Comparison of ENCODE assay signal across 15 cellular contexts in the genomic region with DNA sequence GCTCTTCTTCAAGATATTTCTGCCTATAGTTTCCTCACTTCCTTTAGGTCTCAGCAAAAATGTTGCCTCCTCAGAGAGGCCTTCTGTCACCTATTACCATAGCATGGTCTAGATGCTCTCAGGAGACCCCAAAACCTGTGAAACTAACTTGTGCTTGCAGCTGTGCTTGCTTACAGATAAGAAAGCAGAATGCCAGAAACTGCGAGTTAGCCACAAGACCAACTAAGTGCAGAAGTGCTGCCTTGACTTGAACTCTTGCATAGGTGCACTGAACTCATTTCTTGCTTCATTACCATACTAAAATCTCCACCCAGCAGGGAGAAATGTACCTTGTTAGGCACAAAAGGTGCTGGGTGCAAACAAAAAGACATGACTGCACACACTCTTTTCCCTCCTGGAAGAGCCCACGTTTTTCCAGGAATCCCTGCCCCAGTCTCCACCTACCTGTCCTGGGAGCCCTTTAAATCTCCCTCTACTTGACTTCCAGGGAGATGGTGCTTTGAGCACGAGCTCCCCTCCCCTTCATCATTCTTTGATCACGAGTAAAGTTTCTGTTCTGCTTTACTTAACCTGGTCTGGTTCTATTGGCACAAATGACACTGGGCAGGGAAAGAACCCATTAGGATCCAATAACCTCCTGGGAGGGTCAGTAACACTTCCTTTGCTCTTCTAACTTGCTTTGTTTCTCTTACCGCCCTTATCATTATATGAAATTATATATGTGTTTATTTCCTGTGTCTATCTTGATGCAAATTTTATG.
DNase-seq lines count a peak whose midpoint lies in the region; ATAC-seq and TF ChIP-seq lines count a peak whose summit lies in the region.
"Had no signal": no experiment of that assay in that cellular context is flagged by ENCODE, and none has a peak within 500 bp of the region (broad histone marks: within the 10 kb centered on the region; RNA-seq: fewer than 3 reads in every experiment).

No MANE protein-coding gene starts in this region.

- H2BK15ac ChIP-seq in neuronal stem cell (ENCODE audit: low read length) = no peak overlapping the region

- no peak overlapping the region for H4K91ac ChIP-seq in neuronal stem cell (ENCODE audit: low read depth, low read length, poor library complexity)

- H4K8ac ChIP-seq in neuronal stem cell (ENCODE audit: low read depth, low read length) = no peak overlapping the region

- no peak for TF ChIP-seq CTCF in left ventricle myocardium inferior (IDR thresholded peaks at IDR 0.05; ENCODE audit: borderline replicate concordance)

- H2BK12ac ChIP-seq in neuronal stem cell (ENCODE audit: low read length) = no peak overlapping the region

- no peak overlapping the region for H3K4me3 ChIP-seq in BLaER1 treated with 17β-estradiol and CSF1 and Interleukin-3, amounts not matched to agents 10 nM and 100 nM
- H3K4me3 ChIP-seq in left ventricle myocardium inferior (no peak overlapping the region), neuronal stem cell (ENCODE audit: low read length in 2 of 2) (no peak overlapping the region)
- H3K4me3 ChIP-seq: HAP-1, Peyer's patch, upper lobe of right lung had no signal

- H3K4me2 ChIP-seq in BLaER1 treated with 17β-estradiol and CSF1 and Interleukin-3, amounts not matched to agents 10 nM and 100 nM = peak overlapping the region; percentile 55 to 78 (median 70)
- no peak overlapping the region for H3K4me2 ChIP-seq in neuronal stem cell (ENCODE audit: insufficient read depth, low read length, poor library complexity, severe bottlenecking)

- H3K9ac ChIP-seq in BLaER1 treated with 17β-estradiol and CSF1 and Interleukin-3, amounts not matched to agents 10 nM and 100 nM = no peak overlapping the region
- H3K9ac ChIP-seq in neuronal stem cell (ENCODE audit: low read depth, low read length, poor library complexity) = no peak overlapping the region

- H3K14ac ChIP-seq in neuronal stem cell (ENCODE audit: low read length) = no peak overlapping the region

- H3K79me1 ChIP-seq in neuronal stem cell (ENCODE audit: low read depth, low read length) = no peaks in the 10 kb centered on the region

- H3K27ac ChIP-seq in BLaER1 treated with 17β-estradiol and CSF1 and Interleukin-3, amounts not matched to agents 10 nM and 100 nM = peak overlapping the region in 4 of 11 experiments; percentile 49 to 61 (median 60); a peak in 5 of 22 replicates
- H3K27ac ChIP-seq in left ventricle myocardium inferior (replicated peaks) (no peak overlapping the region), neuronal stem cell (replicated peaks; ENCODE audit: low read length) (no peak overlapping the region)
- H3K27ac ChIP-seq: upper lobe of right lung had no signal

- no peaks in the 10 kb centered on the region for H3K9me3 ChIP-seq in BLaER1 treated with 17β-estradiol and CSF1 and Interleukin-3, amounts not matched to agents 10 nM and 100 nM (replicated peaks in 1 of 11)
- H3K9me3 ChIP-seq in left ventricle myocardium inferior (replicated peaks) (no peaks in the 10 kb centered on the region), neuronal stem cell (replicated peaks in 1 of 2; ENCODE audit: control insufficient read depth in 2 of 2, insufficient read depth in 1 of 2, low read depth in 1 of 2, low read length in 2 of 2) (no peaks in the 10 kb centered on the region)
- H3K9me3 ChIP-seq: HAP-1, Peyer's patch, upper lobe of right lung had no signal

- no peak overlapping the region for H3K23ac ChIP-seq in neuronal stem cell (ENCODE audit: low read depth, low read length, poor library complexity)

- peaks cover 39 to 65% (median 56%) of the 10 kb centered on the region in 10 experiments for H3K4me1 ChIP-seq in BLaER1 treated with 17β-estradiol and CSF1 and Interleukin-3, amounts not matched to agents 10 nM and 100 nM
- H3K4me1 ChIP-seq in left ventricle myocardium inferior (no peaks in the 10 kb centered on the region), neuronal stem cell (ENCODE audit: control insufficient read depth in 2 of 2, insufficient read depth in 1 of 2, low read depth in 1 of 2, low read length in 2 of 2) (no peaks in the 10 kb centered on the region)
- H3K4me1 ChIP-seq: HAP-1, Peyer's patch, upper lobe of right lung had no signal

- peak; percentile 66 for ATAC-seq in GM19351 (IDR thresholded peaks at IDR 0.05; ENCODE audit: unreplicated experiment)
- peak; percentile 80 for ATAC-seq in HG02798 (IDR thresholded peaks at IDR 0.05; ENCODE audit: poor library complexity, unreplicated experiment)
- peak; percentile 46 for ATAC-seq in HG03469 (IDR thresholded peaks at IDR 0.05; ENCODE audit: unreplicated experiment)
- ATAC-seq: activated CD4-positive, CD25-positive, alpha-beta regulatory T cell treated with anti-CD3 and anti-CD28 coated beads, Interleukin-2, amount 50 U/mL, for 24 hours; left ventricle myocardium superior; upper lobe of right lung had no signal

- H4K20me1 ChIP-seq in BLaER1 treated with 17β-estradiol and CSF1 and Interleukin-3, amounts not matched to agents 10 nM and 100 nM = no peaks in the 10 kb centered on the region

- no peaks in the 10 kb centered on the region for H3K36me3 ChIP-seq in BLaER1 treated with 17β-estradiol and CSF1 and Interleukin-3, amounts not matched to agents 10 nM and 100 nM
- H3K36me3 ChIP-seq in left ventricle myocardium inferior (no peaks in the 10 kb centered on the region), neuronal stem cell (replicated peaks in 1 of 2; ENCODE audit: control insufficient read depth in 2 of 2, insufficient read depth in 2 of 2, low read length in 2 of 2) (no peaks in the 10 kb centered on the region)
- H3K36me3 ChIP-seq: HAP-1, Peyer's patch, upper lobe of right lung had no signal

- DNase-seq in HCEC 1CT (no peak), left ventricle myocardium inferior (no peak), neuronal stem cell (ENCODE audit: low spot score) (no peak), SW 1271 (lab: John Stamatoyannopoulos, UW) (no peak)
- DNase-seq: activated effector memory CD4-positive, alpha-beta T cell treated with Interleukin-2 at 50 U/mL for 16 hours; left ventricle myocardium superior; NCI-H1417; upper lobe of right lung had no signal

- no peak overlapping the region for H2BK120ac ChIP-seq in neuronal stem cell (ENCODE audit: low read depth, low read length)

- H2AFZ ChIP-seq in neuronal stem cell (ENCODE audit: low read length) = no peak overlapping the region

- H3K18ac ChIP-seq in neuronal stem cell (ENCODE audit: low read length) = no peak overlapping the region

- 0 out of 22 replicates have a peak, but pooled peaks cover 0 to 3% (median 0%) of the 10 kb centered on the region in 11 experiments for H3K27me3 ChIP-seq in BLaER1 treated with 17β-estradiol and CSF1 and Interleukin-3, amounts not matched to agents 10 nM and 100 nM
- H3K27me3 ChIP-seq in left ventricle myocardium inferior (ENCODE audit: low read depth) (no peaks in the 10 kb centered on the region), neuronal stem cell (ENCODE audit: control insufficient read depth in 3 of 3, insufficient read depth in 3 of 3, low read depth in 1 of 3, low read length in 3 of 3) (no peaks in the 10 kb centered on the region)
- H3K27me3 ChIP-seq: Peyer's patch, upper lobe of right lung had no signal

- WGBS in neuronal stem cell (ENCODE audit: extremely low coverage in 2 of 2, insufficient read length in 2 of 2, insufficient replicate concordance in 1 of 2), 2 donors = no CpG with 5 or more reads among the region's 5 CpGs

- H2AK5ac ChIP-seq in neuronal stem cell (ENCODE audit: low read depth, low read length) = no peak overlapping the region

- no peak overlapping the region for H2BK5ac ChIP-seq in neuronal stem cell (ENCODE audit: low read length)

- H3K4ac ChIP-seq in neuronal stem cell (ENCODE audit: low read length) = no peak overlapping the region

- intact Hi-C loops in left ventricle myocardium inferior (cut with micrococcal nuclease) = no loop called here
